In the genomic region with DNA sequence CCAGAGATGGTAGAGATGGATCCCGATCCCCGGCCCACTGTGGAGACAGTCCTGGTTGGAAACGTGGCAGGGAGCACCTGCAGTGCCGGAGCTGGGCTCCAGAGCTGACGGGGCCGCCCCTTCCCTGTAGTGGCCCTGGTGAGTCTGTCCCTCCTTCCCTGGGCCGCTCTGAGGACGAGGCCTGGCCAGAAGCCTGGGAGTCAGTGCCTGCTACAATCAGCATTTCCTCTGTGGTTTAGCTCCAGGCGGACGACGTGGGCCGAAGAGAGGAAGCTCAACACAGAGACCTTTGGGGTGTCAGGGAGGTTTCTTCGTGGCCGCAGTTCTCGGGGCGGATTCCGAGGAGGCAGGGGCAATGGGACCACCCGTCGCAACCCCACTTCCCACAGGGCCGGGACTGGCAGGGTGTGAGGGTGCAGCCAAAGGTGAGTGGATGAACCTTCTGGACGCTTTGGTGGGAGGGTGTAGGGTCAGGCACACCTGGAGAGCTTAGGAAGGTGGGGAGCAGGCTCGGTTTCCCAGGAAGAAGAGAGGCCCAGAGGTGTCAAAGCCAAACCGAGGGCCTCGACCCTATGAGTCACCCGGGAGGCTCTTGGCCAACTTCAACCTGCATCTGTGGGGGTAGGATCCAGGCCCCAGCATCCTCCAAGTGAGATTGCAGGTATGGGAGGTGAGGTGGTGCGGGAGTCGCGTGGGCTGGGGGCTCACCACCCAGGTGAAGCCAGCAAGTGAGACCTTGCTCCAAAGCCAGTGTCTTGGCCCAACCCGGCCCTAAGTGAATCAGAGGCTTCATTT, we compare ENCODE assay signal across 11 cellular contexts. TPM values are rescaled to one million over a fixed set of nuclear protein-coding genes. Genes with fewer than 3 reads are reported as not detected.
DNase-seq lines count a peak whose midpoint lies in the region; ATAC-seq and TF ChIP-seq lines count a peak whose summit lies in the region.
"Had no signal": no experiment of that assay in that cellular context is flagged by ENCODE, and none has a peak within 500 bp of the region (broad histone marks: within the 10 kb centered on the region; RNA-seq: fewer than 3 reads in every experiment).

No MANE protein-coding gene starts in this region.

- H3K4me1 ChIP-seq in CD4-positive, CD25-positive, alpha-beta regulatory T cell (ENCODE audit: control insufficient read depth, insufficient read depth, low read length, poor library complexity, severe bottlenecking): peaks cover 4% of the 10 kb centered on the region
- peaks cover 0 to 42% (median 20%) of the 10 kb centered on the region in 3 donors for H3K4me1 ChIP-seq in gastroesophageal sphincter

- peaks cover 95% of the 10 kb centered on the region for H3K36me3 ChIP-seq in CD4-positive, CD25-positive, alpha-beta regulatory T cell (ENCODE audit: control insufficient read depth, insufficient read depth, low read length)
- peaks cover 0 to 100% of the 10 kb centered on the region in 2 donors for H3K36me3 ChIP-seq in gastroesophageal sphincter

- POLR2A ChIA-PET in T-cell (lab: Charles Lee): interaction anchor here in 1 of 2 donors (0.6 kb wide), 1 partner anchor 66 kb away, joined by 9 read pairs; no protein-coding TSS in a partner anchor

- TF ChIP-seq POLR2A in gastroesophageal sphincter (IDR thresholded peaks at IDR 0.05): no peak

- peaks cover 42% of the 10 kb centered on the region for H3K36me3 Mint-ChIP-seq in CD4-positive, CD25-positive, alpha-beta regulatory T cell
- peaks cover 43% of the 10 kb centered on the region for H3K36me3 Mint-ChIP-seq in T-cell
- peaks cover 30% of the 10 kb centered on the region for H3K36me3 Mint-ChIP-seq in progenitor cell of endocrine pancreas (ENCODE audit: insufficient read depth)

- WGBS in gastroesophageal sphincter (ENCODE audit: low coverage in 1 of 2), 2 donors: 52 to 77% methylated on average over 4 to 8 of the region's 29 CpGs

- peak overlapping the region in 1 of 4 donors; percentile 38 for H3K4me3 Mint-ChIP-seq in CD4-positive, CD25-positive, alpha-beta regulatory T cell
- H3K4me3 Mint-ChIP-seq in T-cell (no peak overlapping the region), progenitor cell of endocrine pancreas (ENCODE audit: low read depth) (no peak overlapping the region)

- H3K9me3 ChIP-seq in CD4-positive, CD25-positive, alpha-beta regulatory T cell (ENCODE audit: control insufficient read depth in 2 of 2, low read length in 2 of 2): no peaks in the 10 kb centered on the region
- no peaks in the 10 kb centered on the region for H3K9me3 ChIP-seq in gastroesophageal sphincter

- peak overlapping the region; percentile 28 for H3K27ac ChIP-seq in CD4-positive, CD25-positive, alpha-beta regulatory T cell (ENCODE audit: insufficient read depth, low read length, poor library complexity, severe bottlenecking)
- peak overlapping the region in 3 of 4 donors; percentile 64 to 65 (median 64) for H3K27ac ChIP-seq in gastroesophageal sphincter

- TF ChIP-seq CTCF in gastroesophageal sphincter (IDR thresholded peaks at IDR 0.05) (no peak), progenitor cell of endocrine pancreas (IDR thresholded peaks at IDR 0.05; ENCODE audit: unreplicated experiment) (no peak)

- H3K9me3 Mint-ChIP-seq in CD4-positive, CD25-positive, alpha-beta regulatory T cell: no peaks in the 10 kb centered on the region
- H3K9me3 Mint-ChIP-seq in T-cell (no peaks in the 10 kb centered on the region), progenitor cell of endocrine pancreas (ENCODE audit: low read depth) (no peaks in the 10 kb centered on the region)

- peak overlapping the region in 1 of 3 donors; percentile 38 for H3K27ac Mint-ChIP-seq in CD4-positive, CD25-positive, alpha-beta regulatory T cell
- H3K27ac Mint-ChIP-seq in T-cell (peak overlapping the region; percentile 31 to 84), progenitor cell of endocrine pancreas (peak overlapping the region; percentile 10)

- peaks cover 9 to 29% (median 26%) of the 10 kb centered on the region in 4 donors for H3K4me1 Mint-ChIP-seq in CD4-positive, CD25-positive, alpha-beta regulatory T cell
- H3K4me1 Mint-ChIP-seq in T-cell: peaks cover 29 to 41% (median 33%) of the 10 kb centered on the region in 3 donors
- H3K4me1 Mint-ChIP-seq in progenitor cell of endocrine pancreas (ENCODE audit: low read depth): no peaks in the 10 kb centered on the region

- ATAC-seq in CD4-positive, CD25-positive, alpha-beta regulatory T cell (ENCODE audit: low read depth in 2 of 2): no peak
- ATAC-seq in T-cell (replicated peaks in 1 of 4) (no peak), gastroesophageal sphincter (peak; percentile 40), GM19463 (IDR thresholded peaks at IDR 0.05; ENCODE audit: unreplicated experiment) (no peak)

- no peak for TF ChIP-seq EP300 in gastroesophageal sphincter (IDR thresholded peaks at IDR 0.05)

- H3K27me3 Mint-ChIP-seq in CD4-positive, CD25-positive, alpha-beta regulatory T cell: no peaks in the 10 kb centered on the region
- H3K27me3 Mint-ChIP-seq in T-cell: no peaks in the 10 kb centered on the region
- no peaks in the 10 kb centered on the region for H3K27me3 Mint-ChIP-seq in progenitor cell of endocrine pancreas

- CTCF ChIA-PET in T-cell (lab: Charles Lee): interaction anchor here in 1 of 2 donors (0.6 kb wide), 1 partner anchor 26 kb away, joined by 3 read pairs; no protein-coding TSS in a partner anchor

- no peak overlapping the region for H3K4me3 ChIP-seq in CD4-positive, CD25-positive, alpha-beta regulatory T cell (ENCODE audit: low read depth, low read length)
- no peak overlapping the region for H3K4me3 ChIP-seq in gastroesophageal sphincter

- no peaks in the 10 kb centered on the region for H3K27me3 ChIP-seq in CD4-positive, CD25-positive, alpha-beta regulatory T cell (ENCODE audit: control insufficient read depth, insufficient read depth, low read length)
- H3K27me3 ChIP-seq in gastroesophageal sphincter: no peaks in the 10 kb centered on the region

- DNase-seq in CD4-positive, CD25-positive, alpha-beta regulatory T cell: no peak
- no peak for DNase-seq in T-cell
- DNase-seq in progenitor cell of endocrine pancreas (ENCODE audit: low spot score, unreplicated experiment): no peak
- DNase-seq in NCI-H187 (lab: John Stamatoyannopoulos, UW): no peak
- DNase-seq in HPDE6-E6E7 (ENCODE audit: extremely low spot score): no peak
- DNase-seq in NCI-H1105 (lab: John Stamatoyannopoulos, UW): no peak
- DNase-seq: NCI-H1092, NCI-H748 treated with DMSO at 0.1 percent for 48 hours, retina had no signal

RNA-seq across cellular contexts. Expression of a gene that starts 9.9 kb away (rescaled TPM):
- total RNA-seq in CD4-positive, CD25-positive, alpha-beta regulatory T cell: 172 TPM
- 100 to 1,000 TPM; 512 to 670 (median 608) TPM for polyA plus RNA-seq in CD4-positive, CD25-positive, alpha-beta regulatory T cell
- total RNA-seq in T-cell (100 to 1,000 TPM; 136 to 233 (median 208) TPM), gastroesophageal sphincter (100 to 1,000 TPM; 253 to 352 (median 303) TPM), progenitor cell of endocrine pancreas (221 and 234 TPM in 2 replicates)

RNA-seq across cellular contexts. Expression of a gene that starts 10.3 kb away (rescaled TPM):
- 21.0 TPM for total RNA-seq in CD4-positive, CD25-positive, alpha-beta regulatory T cell
- polyA plus RNA-seq in CD4-positive, CD25-positive, alpha-beta regulatory T cell: under 1 TPM; 0.39 to 0.98 (median 0.73) TPM
- total RNA-seq in T-cell: 10 to 100 TPM; 14.6 to 23.6 (median 19.4) TPM
- total RNA-seq in gastroesophageal sphincter: 10 to 100 TPM in 2 of 4 donors, 1 to 10 TPM in 2; 6.8 to 12.3 (median 11.1) TPM
- total RNA-seq in progenitor cell of endocrine pancreas: 29.8 and 32.0 TPM in 2 replicates

RNA-seq across cellular contexts. Expression of a gene that starts 11.0 kb away (rescaled TPM):
- 33.7 TPM for total RNA-seq in CD4-positive, CD25-positive, alpha-beta regulatory T cell
- 1 to 10 TPM in 2 of 4 donors, under 1 TPM in 2; 0.65 to 1.9 (median 1.0) TPM for polyA plus RNA-seq in CD4-positive, CD25-positive, alpha-beta regulatory T cell
- total RNA-seq in T-cell (10 to 100 TPM; 40.5 to 55.5 (median 54.4) TPM), gastroesophageal sphincter (10 to 100 TPM; 23.6 to 38.4 (median 35.3) TPM), progenitor cell of endocrine pancreas (81.1 and 84.3 TPM in 2 replicates)

RNA-seq across cellular contexts. Expression of a gene that starts 49.6 kb away (rescaled TPM):
- total RNA-seq in CD4-positive, CD25-positive, alpha-beta regulatory T cell: 17.5 TPM
- polyA plus RNA-seq in CD4-positive, CD25-positive, alpha-beta regulatory T cell: 10 to 100 TPM; 18.7 to 23.6 (median 20.4) TPM
- total RNA-seq in T-cell (10 to 100 TPM; 21.1 to 51.9 (median 44.1) TPM), gastroesophageal sphincter (10 to 100 TPM; 23.7 to 31.3 (median 30.2) TPM), progenitor cell of endocrine pancreas (30.4 and 31.6 TPM in 2 replicates)
